Comparison of ENCODE assay signal across 36 cellular contexts in the genomic region with DNA sequence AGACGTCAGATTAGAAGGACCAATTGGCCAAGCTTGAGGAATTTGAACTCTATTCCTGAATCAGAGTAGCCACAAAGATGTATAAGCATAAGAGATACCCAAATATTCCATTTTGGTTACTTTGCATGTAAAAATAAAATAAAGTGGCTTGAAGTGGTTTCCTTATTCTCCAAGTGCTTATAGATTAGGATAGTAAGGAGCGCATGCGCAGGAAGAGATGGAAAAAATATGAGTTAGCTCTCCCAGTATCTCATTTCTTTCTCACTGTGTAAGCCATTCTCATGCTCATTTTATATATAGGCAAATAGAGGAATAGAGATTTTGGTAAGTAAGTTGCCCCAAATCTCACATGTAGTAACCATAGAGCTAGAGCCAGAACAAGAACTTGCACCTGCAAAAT.
"Had no signal": no experiment of that assay in that cellular context is flagged by ENCODE, and none has a peak within 500 bp of the region (broad histone marks: within the 10 kb centered on the region; RNA-seq: fewer than 3 reads in every experiment).

No MANE protein-coding gene starts in this region.

- DNase-seq: activated B cell treated with CpG ODN at 0.5 μM for 24 hours; activated CD4-positive, alpha-beta memory T cell treated with anti-CD3 and anti-CD28 coated beads for 36 hours; activated CD4-positive, alpha-beta T cell treated with anti-CD3 and anti-CD28 coated beads for 4 hours; activated CD4-positive, alpha-beta T cell treated with anti-CD3 and anti-CD28 coated beads, Interleukin-2, amount 10 ng/mL, durations not matched to agents 24 days and 14 days; activated CD4-positive, alpha-beta T cell treated with anti-CD3 and anti-CD28 coated beads, Interleukin-2, amount 50 U/mL, for 1 hour; activated CD4-positive, alpha-beta T cell treated with anti-CD3 and anti-CD28 coated beads, Interleukin-2, amount 50 U/mL, for 4 hours; activated CD4-positive, CD25-positive, alpha-beta regulatory T cell treated with anti-CD3 and anti-CD28 coated beads, Interleukin-2, amount 50 U/mL, for 72 hours; activated CD8-positive, alpha-beta memory T cell treated with anti-CD3 and anti-CD28 coated beads, Interleukin-2, amount 50 U/mL, for 4 hours; activated CD8-positive, alpha-beta T cell treated with anti-CD3 and anti-CD28 coated beads for 36 hours; activated effector memory CD4-positive, alpha-beta T cell treated with anti-CD3 and anti-CD28 coated beads, Interleukin-2, amount 50 U/mL, for 16 hours; activated gamma-delta T cell treated with Interleukin-2 at 50 U/mL for 16 hours; activated naive CD4-positive, alpha-beta T cell; activated naive CD4-positive, alpha-beta T cell treated with anti-CD3 and anti-CD28 coated beads for 36 hours; activated naive CD4-positive, alpha-beta T cell treated with anti-CD3 and anti-CD28 coated beads, Interleukin-2, amount 50 U/mL, for 16 hours; activated naive CD8-positive, alpha-beta T cell treated with anti-CD3 and anti-CD28 coated beads for 36 hours; activated T-cell treated with anti-CD3 and anti-CD28 coated beads for 4 hours; activated T-cell treated with anti-CD3 and anti-CD28 coated beads, Interleukin-2, amount 50 U/mL, for 1 hour; activated T-cell treated with anti-CD3 and anti-CD28 coated beads, Interleukin-2, amount 50 U/mL, for 4 hours; activated T-cell treated with anti-CD3 and anti-CD28 coated beads, Interleukin-2, amount 50 U/mL, for 72 hours; adrenal gland; amniotic stem cell; aorta; body of pancreas; brain microvascular endothelial cell; central memory CD4-positive, alpha-beta T cell; T-helper 2 cell; T-helper 9 cell had no signal

- H3K36me3 ChIP-seq: adrenal gland, brain microvascular endothelial cell, breast epithelium had no signal

- H3K9me3 ChIP-seq: adrenal gland, body of pancreas, breast epithelium had no signal

- H3K4me1 Mint-ChIP-seq: activated naive CD8-positive, alpha-beta T cell treated with anti-CD3 and anti-CD28 coated beads for 36 hours; activated T-helper 17 cell treated with anti-CD3 and anti-CD28 coated beads, Interleukin-2, amount 50 U/mL, for 72 hours had no signal

- H3K27me3 Mint-ChIP-seq: activated B cell treated with CpG ODN at 0.5 μM for 24 hours; activated T-helper 17 cell treated with anti-CD3 and anti-CD28 coated beads, Interleukin-2, amount 50 U/mL, for 72 hours had no signal

- H3K9me3 Mint-ChIP-seq: activated B cell treated with CpG ODN at 0.5 μM for 24 hours; activated CD4-positive, alpha-beta memory T cell treated with anti-CD3 and anti-CD28 coated beads for 36 hours; activated CD4-positive, alpha-beta T cell treated with anti-CD3 and anti-CD28 coated beads, Interleukin-2, amount 10 ng/mL, durations not matched to agents 24 days and 14 days; activated CD8-positive, alpha-beta T cell treated with anti-CD3 and anti-CD28 coated beads for 36 hours; activated naive CD4-positive, alpha-beta T cell treated with anti-CD3 and anti-CD28 coated beads for 36 hours; activated naive CD8-positive, alpha-beta T cell treated with anti-CD3 and anti-CD28 coated beads for 36 hours; activated T-cell treated with anti-CD3 and anti-CD28 coated beads, Interleukin-2, amount 50 U/mL, for 4 hours; activated T-cell treated with anti-CD3 and anti-CD28 coated beads, Interleukin-2, amount 50 U/mL, for 72 hours; activated T-helper 1 cell treated with anti-CD3 and anti-CD28 coated beads, Interleukin-12 subunit alpha, Interleukin-12 subunit beta, Interleukin-2, Interleukin-4 antibody, amounts not matched to agents 30 ng/mL and 10 ng/mL and 1 ng/mL, durations not matched to agents 14 hours and 24 hours and 36 hours; activated T-helper 17 cell treated with anti-CD3 and anti-CD28 coated beads, Interleukin-2, amount 50 U/mL, for 72 hours; T-helper 1 cell treated with Interleukin-12 subunit alpha and Interleukin-12 subunit beta and Interleukin-4 antibody, amounts not matched to agents 30 μg/mL and 1 μg/mL, for 36 hours; T-helper 2 cell treated with Interferon-gamma antibody and Interleukin-4, amounts not matched to agents 5 μg/mL and 100 μg/mL, for 36 hours had no signal

- H3K27ac Mint-ChIP-seq: activated B cell treated with CpG ODN at 0.5 μM for 24 hours; activated CD4-positive, alpha-beta memory T cell treated with anti-CD3 and anti-CD28 coated beads for 36 hours; activated CD4-positive, alpha-beta T cell treated with anti-CD3 and anti-CD28 coated beads, Interleukin-2, amount 10 ng/mL, durations not matched to agents 24 days and 14 days; activated CD8-positive, alpha-beta T cell treated with anti-CD3 and anti-CD28 coated beads for 36 hours; activated naive CD4-positive, alpha-beta T cell treated with anti-CD3 and anti-CD28 coated beads for 36 hours; activated naive CD4-positive, alpha-beta T cell treated with anti-CD3 and anti-CD28 coated beads, Interleukin-2, amount 50 U/mL, for 72 hours; activated naive CD8-positive, alpha-beta T cell treated with anti-CD3 and anti-CD28 coated beads for 36 hours; activated T-cell treated with anti-CD3 and anti-CD28 coated beads, Interleukin-2, amount 50 U/mL, for 72 hours; activated T-helper 1 cell treated with anti-CD3 and anti-CD28 coated beads, Interleukin-12 subunit alpha, Interleukin-12 subunit beta, Interleukin-2, Interleukin-4 antibody, amounts not matched to agents 30 ng/mL and 10 ng/mL and 1 ng/mL, durations not matched to agents 14 hours and 24 hours and 36 hours; activated T-helper 17 cell treated with anti-CD3 and anti-CD28 coated beads, Interleukin-2, amount 50 U/mL, for 72 hours; T-helper 1 cell treated with Interleukin-12 subunit alpha and Interleukin-12 subunit beta and Interleukin-4 antibody, amounts not matched to agents 30 μg/mL and 1 μg/mL, for 36 hours; T-helper 2 cell treated with Interferon-gamma antibody and Interleukin-4, amounts not matched to agents 5 μg/mL and 100 μg/mL, for 36 hours had no signal

- H3K36me3 Mint-ChIP-seq: activated CD4-positive, alpha-beta memory T cell treated with anti-CD3 and anti-CD28 coated beads for 36 hours; activated naive CD4-positive, alpha-beta T cell treated with anti-CD3 and anti-CD28 coated beads, Interleukin-2, amount 50 U/mL, for 72 hours; activated naive CD8-positive, alpha-beta T cell treated with anti-CD3 and anti-CD28 coated beads for 36 hours had no signal

- H3K27ac ChIP-seq: adrenal gland, body of pancreas, brain microvascular endothelial cell, breast epithelium, VCaP had no signal

- ATAC-seq: activated CD8-positive, alpha-beta T cell treated with anti-CD3 and anti-CD28 coated beads for 36 hours; activated naive CD4-positive, alpha-beta T cell treated with anti-CD3 and anti-CD28 coated beads, Interleukin-2, amount 50 U/mL, for 72 hours; activated T-cell treated with anti-CD3 and anti-CD28 coated beads, Interleukin-2, amount 50 U/mL, for 4 hours; activated T-cell treated with anti-CD3 and anti-CD28 coated beads, Interleukin-2, amount 50 U/mL, for 72 hours; activated T-helper 17 cell treated with anti-CD3 and anti-CD28 coated beads, Interleukin-2, amount 50 U/mL, for 72 hours; body of pancreas had no signal

- FAIRE-seq: astrocyte, TTC549 had no signal

- H3K27me3 ChIP-seq: adrenal gland, body of pancreas, brain microvascular endothelial cell, breast epithelium had no signal

- H3K4me3 ChIP-seq: adrenal gland, body of pancreas, breast epithelium had no signal

- H3K4me3 Mint-ChIP-seq: activated B cell treated with CpG ODN at 0.5 μM for 24 hours; activated CD4-positive, alpha-beta memory T cell treated with anti-CD3 and anti-CD28 coated beads for 36 hours; activated CD4-positive, alpha-beta T cell treated with anti-CD3 and anti-CD28 coated beads, Interleukin-2, amount 10 ng/mL, durations not matched to agents 24 days and 14 days; activated CD8-positive, alpha-beta T cell treated with anti-CD3 and anti-CD28 coated beads for 36 hours; activated naive CD4-positive, alpha-beta T cell treated with anti-CD3 and anti-CD28 coated beads for 36 hours; activated naive CD8-positive, alpha-beta T cell treated with anti-CD3 and anti-CD28 coated beads for 36 hours; activated T-cell treated with anti-CD3 and anti-CD28 coated beads, Interleukin-2, amount 50 U/mL, for 4 hours; activated T-cell treated with anti-CD3 and anti-CD28 coated beads, Interleukin-2, amount 50 U/mL, for 72 hours; activated T-helper 1 cell treated with anti-CD3 and anti-CD28 coated beads, Interleukin-12 subunit alpha, Interleukin-12 subunit beta, Interleukin-2, Interleukin-4 antibody, amounts not matched to agents 30 ng/mL and 10 ng/mL and 1 ng/mL, durations not matched to agents 14 hours and 24 hours and 36 hours; activated T-helper 17 cell treated with anti-CD3 and anti-CD28 coated beads, Interleukin-2, amount 50 U/mL, for 72 hours; T-helper 1 cell treated with Interleukin-12 subunit alpha and Interleukin-12 subunit beta and Interleukin-4 antibody, amounts not matched to agents 30 μg/mL and 1 μg/mL, for 36 hours; T-helper 2 cell treated with Interferon-gamma antibody and Interleukin-4, amounts not matched to agents 5 μg/mL and 100 μg/mL, for 36 hours had no signal
